Comparison of ENCODE assay signal across 8 cellular contexts in genomic region chr6:57221191-57221935, GRCh38. TPM values are rescaled to one million over a fixed set of nuclear protein-coding genes. Genes with fewer than 3 reads are reported as not detected.
DNase-seq lines count a peak whose midpoint lies in the region; ATAC-seq and TF ChIP-seq lines count a peak whose summit lies in the region.

No MANE protein-coding gene starts in this region.

- DNase-seq in SIG-M5 treated with dmso at 0.1 percent for 504 hours (lab: John Stamatoyannopoulos, UW; ENCODE audit: unreplicated experiment): peak; percentile 55
- no peak for DNase-seq in SIG-M5 (lab: John Stamatoyannopoulos, UW)
- DNase-seq in NCI-H1092 treated with DMSO at 0.1 percent for 48 hours (lab: John Stamatoyannopoulos, UW): peak; percentile 41
- DNase-seq in cerebellum (ENCODE audit: low spot score): peak; percentile 37
- peak; percentile 61 for DNase-seq in kidney tubule cell (ENCODE audit: low spot score)
- DNase-seq in stimulated activated CD4-positive, alpha-beta T cell treated with anti-CD3 and anti-CD28 coated beads, Interleukin-1b, Interleukin-23, amount 100 ng/mL, for 48 hours: peak; percentile 14

- peak; percentile 51 for TF ChIP-seq CTCF in VCaP (conservative IDR thresholded peaks at IDR 0.05)

- ATAC-seq in HG02759 (IDR thresholded peaks at IDR 0.05; ENCODE audit: unreplicated experiment): peak; percentile 60

- peak overlapping the region; percentile 88 for H3K27ac ChIP-seq in VCaP

RNA-seq across cellular contexts. Expression of gene RAB23, which starts 0.7 kb away (rescaled TPM):
- total RNA-seq in cerebellum: 21.2 TPM

RNA-seq across cellular contexts. Expression of gene BAG2, which starts 49.2 kb away (rescaled TPM):
- 2.8 TPM for total RNA-seq in cerebellum
